ENCODE assay signal across 16 cellular contexts in the genomic region with DNA sequence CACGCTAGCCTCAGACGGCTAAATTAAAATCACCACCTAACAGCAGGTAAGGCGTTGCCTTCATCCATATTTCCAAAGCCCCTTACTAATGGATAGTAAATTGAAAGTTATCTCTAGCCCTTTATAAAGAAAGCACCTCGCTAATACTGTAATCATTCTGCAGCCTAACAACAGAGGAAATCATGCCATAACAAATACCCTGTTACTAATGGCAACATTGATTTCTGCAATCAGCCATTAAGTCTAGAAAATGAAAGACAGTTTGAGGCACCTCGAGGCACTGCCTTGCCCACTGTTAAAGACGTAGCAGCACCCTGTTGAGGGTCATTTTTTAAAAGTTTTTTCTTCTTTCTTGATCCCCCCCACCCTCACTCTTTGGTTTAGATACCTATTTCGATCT.
"Had no signal": no experiment of that assay in that cellular context is flagged by ENCODE, and none has a peak within 500 bp of the region (broad histone marks: within the 10 kb centered on the region; RNA-seq: fewer than 3 reads in every experiment).

No MANE protein-coding gene starts in this region.

- H3K27ac ChIP-seq: brain microvascular endothelial cell, gastrocnemius medialis, heart left ventricle, suprapubic skin had no signal

- H3K9me3 ChIP-seq: gastrocnemius medialis, heart left ventricle, suprapubic skin had no signal

- DNase-seq: activated CD4-positive, alpha-beta T cell treated with anti-CD3 and anti-CD28 coated beads, Interleukin-2, amount 10 ng/mL, durations not matched to agents 7 days and 5 days; activated naive CD8-positive, alpha-beta T cell treated with anti-CD3 and anti-CD28 coated beads for 36 hours; amygdala; brain microvascular endothelial cell; cortex of kidney; effector memory CD4-positive, alpha-beta T cell; gastrocnemius medialis; heart left ventricle; immature natural killer cell; left colon; naive thymus-derived CD4-positive, alpha-beta T cell had no signal

- H3K4me3 Mint-ChIP-seq: activated CD4-positive, alpha-beta T cell treated with anti-CD3 and anti-CD28 coated beads, Interleukin-2, amount 10 ng/mL, durations not matched to agents 7 days and 5 days; activated naive CD8-positive, alpha-beta T cell treated with anti-CD3 and anti-CD28 coated beads for 36 hours; central memory CD8-positive, alpha-beta T cell; immature natural killer cell; naive thymus-derived CD4-positive, alpha-beta T cell; stimulated activated naive CD8-positive, alpha-beta T cell treated with anti-CD3 and anti-CD28 coated beads, Interleukin-15, Interleukin-2, amounts not matched to agents 100 ng/mL and 50 ng/mL, for 24 hours; type B pancreatic cell had no signal

- H3K4me3 ChIP-seq: gastrocnemius medialis, heart left ventricle, lung, suprapubic skin had no signal

- H3K36me3 ChIP-seq: brain microvascular endothelial cell, gastrocnemius medialis, heart left ventricle, suprapubic skin had no signal

- H3K9me3 Mint-ChIP-seq: activated naive CD8-positive, alpha-beta T cell treated with anti-CD3 and anti-CD28 coated beads for 36 hours; central memory CD8-positive, alpha-beta T cell; immature natural killer cell; type B pancreatic cell had no signal

- H3K27me3 ChIP-seq: brain microvascular endothelial cell, suprapubic skin had no signal

- H3K36me3 Mint-ChIP-seq: activated naive CD8-positive, alpha-beta T cell treated with anti-CD3 and anti-CD28 coated beads for 36 hours; immature natural killer cell had no signal

- H3K4me1 Mint-ChIP-seq: activated CD4-positive, alpha-beta T cell treated with anti-CD3 and anti-CD28 coated beads, Interleukin-2, amount 10 ng/mL, durations not matched to agents 7 days and 5 days; activated naive CD8-positive, alpha-beta T cell treated with anti-CD3 and anti-CD28 coated beads for 36 hours; central memory CD8-positive, alpha-beta T cell; immature natural killer cell; naive thymus-derived CD4-positive, alpha-beta T cell had no signal

- H3K27ac Mint-ChIP-seq: activated CD4-positive, alpha-beta T cell treated with anti-CD3 and anti-CD28 coated beads, Interleukin-2, amount 10 ng/mL, durations not matched to agents 7 days and 5 days; activated naive CD8-positive, alpha-beta T cell treated with anti-CD3 and anti-CD28 coated beads for 36 hours; immature natural killer cell; naive thymus-derived CD4-positive, alpha-beta T cell; stimulated activated naive CD8-positive, alpha-beta T cell treated with anti-CD3 and anti-CD28 coated beads, Interleukin-15, Interleukin-2, amounts not matched to agents 100 ng/mL and 50 ng/mL, for 24 hours had no signal
